In the genomic region with DNA sequence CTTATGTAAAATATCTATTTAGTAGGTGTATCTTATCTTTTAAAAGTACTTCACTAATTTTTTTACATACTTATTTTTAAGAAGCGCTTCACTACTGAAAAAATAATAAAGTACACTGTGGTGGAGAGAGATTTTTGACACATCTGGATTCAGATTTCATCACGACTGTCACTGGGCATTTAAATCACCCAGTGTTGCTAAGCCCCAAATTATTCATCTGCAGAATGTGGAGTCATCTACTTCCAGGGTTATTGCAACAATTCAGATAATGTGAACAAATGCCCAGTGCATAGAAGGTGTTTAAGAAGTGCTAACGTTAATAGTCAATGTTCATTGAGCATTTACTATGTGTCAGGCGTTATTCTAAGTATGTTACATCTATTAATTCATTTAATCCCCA, we compare ENCODE assay signal across 20 cellular contexts. TPM values are rescaled to one million over a fixed set of nuclear protein-coding genes. Genes with fewer than 3 reads are reported as not detected.
DNase-seq lines count a peak whose midpoint lies in the region; ATAC-seq and TF ChIP-seq lines count a peak whose summit lies in the region.
"Had no signal": no experiment of that assay in that cellular context is flagged by ENCODE, and none has a peak within 500 bp of the region (broad histone marks: within the 10 kb centered on the region; RNA-seq: fewer than 3 reads in every experiment).

No MANE protein-coding gene starts in this region.

- H3K27ac ChIP-seq in ovary: no peak overlapping the region
- H3K27ac ChIP-seq: 22Rv1 had no signal

- no peaks in the 10 kb centered on the region for H3K27me3 ChIP-seq in ovary

- WGBS in ovary, 3 donors: 90 to 94% (median 92%) methylated on average over 4 of the region's 4 CpGs

- intact Hi-C loops in ovary (cut with DNase I): no loop called here

- H3K4me3 ChIP-seq in fibroblast of mammary gland (ENCODE audit: control insufficient read depth, low read depth, low read length) (no peak overlapping the region), ovary (no peak overlapping the region)
- H3K4me3 ChIP-seq: GM12878, GM23338 had no signal

- no peak for TF ChIP-seq POLR2A in ovary (IDR thresholded peaks at IDR 0.05)

- no peak for TF ChIP-seq CTCF in fibroblast of mammary gland (conservative IDR thresholded peaks at IDR 0.05; ENCODE audit: control insufficient read depth, insufficient read depth, low read depth, low read length)
- TF ChIP-seq CTCF in ovary (IDR thresholded peaks at IDR 0.05): no peak

- no peak for ATAC-seq in HG03520 (IDR thresholded peaks at IDR 0.05; ENCODE audit: unreplicated experiment)
- no peak for ATAC-seq in HG02981 (IDR thresholded peaks at IDR 0.05; ENCODE audit: unreplicated experiment)
- ATAC-seq in HG03354 (IDR thresholded peaks at IDR 0.05; ENCODE audit: poor library complexity, severe bottlenecking, unreplicated experiment): no peak
- ATAC-seq: GM12878, GM23338, HCT116 had no signal

- DNase-seq in AG08395 (ENCODE audit: low spot score): peak; percentile 8
- peak; percentile 15 for DNase-seq in GM04504 (ENCODE audit: low read depth)
- peak; percentile 65 for DNase-seq in amniotic epithelial cell (ENCODE audit: low read depth)
- DNase-seq in fibroblast of mammary gland (ENCODE audit: low read depth): peak; percentile 17
- DNase-seq in ovary: no peak
- DNase-seq: C1 segment of cervical spinal cord; Calu3; CD4-positive, alpha-beta memory T cell; COR-L47; DMS53; DMS79 treated with DMSO at 0.1 percent for 48 hours; GF-D8; H9 had no signal

- no peaks in the 10 kb centered on the region for H3K9me3 ChIP-seq in ovary

- H3K36me3 ChIP-seq in ovary: no peaks in the 10 kb centered on the region

- peaks cover 1% of the 10 kb centered on the region for H3K4me1 ChIP-seq in ovary (ENCODE audit: insufficient read depth)

- TF ChIP-seq EP300 in ovary (IDR thresholded peaks at IDR 0.05): no peak

RNA-seq across cellular contexts. Expression of a gene that starts 41.8 kb away (rescaled TPM):
- total RNA-seq in ovary: 10 to 100 TPM in 5 of 7 donors, 1 to 10 TPM in 2; 7.2 to 16.7 (median 11.0) TPM
- polyA plus RNA-seq in ovary: 1 to 10 TPM; 5.0 to 8.0 TPM

Comparison
In these comparisons a context has a peak if more than half of its experiments do, and no peak if none do; other contexts are left out.
1. DNase-seq: peak in AG08395 (single experiment), GM04504 (single experiment), amniotic epithelial cell (single experiment) and fibroblast of mammary gland (single experiment); none in ovary (0 of 5).